ENCODE assay signal across 10 cellular contexts in genomic region chr16:57647136-57647875, GRCh38. TPM values are rescaled to one million over a fixed set of nuclear protein-coding genes. Genes with fewer than 3 reads are reported as not detected.
DNase-seq lines count a peak whose midpoint lies in the region; ATAC-seq lines count a peak whose summit lies in the region.
"Had no signal": no experiment of that assay in that cellular context is flagged by ENCODE, and none has a peak within 500 bp of the region (broad histone marks: within the 10 kb centered on the region; RNA-seq: fewer than 3 reads in every experiment).

No MANE protein-coding gene starts in this region.

- H3K36me3 ChIP-seq in SJCRH30, result no peaks in the 10 kb centered on the region

- H3K4me3 Mint-ChIP-seq in activated CD4-positive, alpha-beta T cell treated with anti-CD3 and anti-CD28 coated beads, Interleukin-2, amount 10 ng/mL, durations not matched to agents 7 days and 5 days, result no peak overlapping the region
- H3K4me3 Mint-ChIP-seq in activated naive CD8-positive, alpha-beta T cell treated with anti-CD3 and anti-CD28 coated beads for 36 hours, result no peak overlapping the region

- H3K9me3 Mint-ChIP-seq in activated CD4-positive, alpha-beta T cell treated with anti-CD3 and anti-CD28 coated beads, Interleukin-2, amount 10 ng/mL, durations not matched to agents 7 days and 5 days, result no peaks in the 10 kb centered on the region
- H3K9me3 Mint-ChIP-seq in activated naive CD8-positive, alpha-beta T cell treated with anti-CD3 and anti-CD28 coated beads for 36 hours, result no peaks in the 10 kb centered on the region

- POLR2A ChIA-PET in activated CD4-positive, alpha-beta T cell treated with anti-CD3 and anti-CD28 coated beads, Interleukin-2, amount 10 ng/mL, durations not matched to agents 7 days and 5 days (lab: Charles Lee), result no interaction called here

- DNase-seq in activated CD4-positive, alpha-beta T cell treated with anti-CD3 and anti-CD28 coated beads, Interleukin-2, amount 10 ng/mL, durations not matched to agents 7 days and 5 days, result no peak
- DNase-seq in activated CD4-positive, alpha-beta T cell treated with anti-CD3 and anti-CD28 coated beads, Interleukin-2, amount 50 U/mL, for 4 hours, result no peak
- DNase-seq in activated naive CD8-positive, alpha-beta T cell treated with anti-CD3 and anti-CD28 coated beads for 36 hours, result peak; percentile 42
- DNase-seq in kidney tubule cell (ENCODE audit: low spot score) (peak; percentile 37), substantia nigra (lab: John Stamatoyannopoulos, UW) (no peak), NCI-H524 treated with DMSO at 0.1 percent for 48 hours (lab: John Stamatoyannopoulos, UW) (no peak), SJCRH30 (no peak)
- DNase-seq: foreskin melanocyte; stimulated activated CD4-positive, alpha-beta T cell treated with anti-CD3 and anti-CD28 coated beads, Interleukin-2, amount 100 ng/mL, for 24 hours had no signal

- H3K27ac ChIP-seq in substantia nigra (ENCODE audit: low read depth, low read length, poor library complexity, severe bottlenecking), result peak overlapping the region; percentile 63
- H3K27ac ChIP-seq in SJCRH30, result no peak overlapping the region

- H3K36me3 Mint-ChIP-seq in activated CD4-positive, alpha-beta T cell treated with anti-CD3 and anti-CD28 coated beads, Interleukin-2, amount 10 ng/mL, durations not matched to agents 7 days and 5 days (ENCODE audit: low read depth), result no peaks in the 10 kb centered on the region
- H3K36me3 Mint-ChIP-seq in activated naive CD8-positive, alpha-beta T cell treated with anti-CD3 and anti-CD28 coated beads for 36 hours, result no peaks in the 10 kb centered on the region

- CTCF ChIA-PET in activated CD4-positive, alpha-beta T cell treated with anti-CD3 and anti-CD28 coated beads, Interleukin-2, amount 10 ng/mL, durations not matched to agents 7 days and 5 days (lab: Charles Lee), result interaction anchor here (1.4 to 6.1 kb wide), 10 partner anchors 10 to 119 kb away, joined by 5 to 69 read pairs (median 22); partner anchors contain the start of genes ADGRG1 and KATNB1

- H3K4me1 ChIP-seq in SJCRH30, result no peaks in the 10 kb centered on the region

- H3K4me1 Mint-ChIP-seq in activated CD4-positive, alpha-beta T cell treated with anti-CD3 and anti-CD28 coated beads, Interleukin-2, amount 10 ng/mL, durations not matched to agents 7 days and 5 days, result peaks cover 43% of the 10 kb centered on the region
- H3K4me1 Mint-ChIP-seq in activated naive CD8-positive, alpha-beta T cell treated with anti-CD3 and anti-CD28 coated beads for 36 hours, result peaks cover 31% of the 10 kb centered on the region

- no peaks in the 10 kb centered on the region for H3K27me3 ChIP-seq in SJCRH30

- H3K27me3 Mint-ChIP-seq in activated CD4-positive, alpha-beta T cell treated with anti-CD3 and anti-CD28 coated beads, Interleukin-2, amount 10 ng/mL, durations not matched to agents 7 days and 5 days, result no peaks in the 10 kb centered on the region
- H3K27me3 Mint-ChIP-seq in activated naive CD8-positive, alpha-beta T cell treated with anti-CD3 and anti-CD28 coated beads for 36 hours, result no peaks in the 10 kb centered on the region

- peak overlapping the region; percentile 76 for H3K27ac Mint-ChIP-seq in activated CD4-positive, alpha-beta T cell treated with anti-CD3 and anti-CD28 coated beads, Interleukin-2, amount 10 ng/mL, durations not matched to agents 7 days and 5 days
- peak overlapping the region; percentile 81 for H3K27ac Mint-ChIP-seq in activated naive CD8-positive, alpha-beta T cell treated with anti-CD3 and anti-CD28 coated beads for 36 hours

- ATAC-seq in GM18519 (IDR thresholded peaks at IDR 0.05; ENCODE audit: low FRiP score, unreplicated experiment), result no peak

- no peaks in the 10 kb centered on the region for H3K9me3 ChIP-seq in SJCRH30 (replicated peaks)

- no peak overlapping the region for H3K4me3 ChIP-seq in SJCRH30

RNA-seq across cellular contexts. Expression of gene ADGRG1, which starts 18.9 kb away (rescaled TPM):
- total RNA-seq in activated CD4-positive, alpha-beta T cell treated with anti-CD3 and anti-CD28 coated beads, Interleukin-2, amount 10 ng/mL, durations not matched to agents 7 days and 5 days, result 1 to 10 TPM; 2.2 to 2.9 TPM
- 1 to 10 TPM; 2.8 to 3.0 TPM for total RNA-seq in activated naive CD8-positive, alpha-beta T cell treated with anti-CD3 and anti-CD28 coated beads for 36 hours
- total RNA-seq in SJCRH30 (2014; rRNA removed; shearing (Covaris generic)), result 0.32 and 0.53 TPM in 2 replicates

RNA-seq across cellular contexts. Expression of gene ADGRG3, which starts 20.8 kb away (rescaled TPM):
- not detected for total RNA-seq in activated CD4-positive, alpha-beta T cell treated with anti-CD3 and anti-CD28 coated beads, Interleukin-2, amount 10 ng/mL, durations not matched to agents 7 days and 5 days
- not detected for total RNA-seq in activated naive CD8-positive, alpha-beta T cell treated with anti-CD3 and anti-CD28 coated beads for 36 hours
- not detected in 2 replicates for total RNA-seq in SJCRH30 (2014; rRNA removed; shearing (Covaris generic))

RNA-seq across cellular contexts. Expression of gene DRC7, which starts 47.3 kb away (rescaled TPM):
- total RNA-seq in activated CD4-positive, alpha-beta T cell treated with anti-CD3 and anti-CD28 coated beads, Interleukin-2, amount 10 ng/mL, durations not matched to agents 7 days and 5 days, result not detected
- total RNA-seq in activated naive CD8-positive, alpha-beta T cell treated with anti-CD3 and anti-CD28 coated beads for 36 hours, result not detected
- total RNA-seq in SJCRH30 (2014; rRNA removed; shearing (Covaris generic)), result not detected in 2 replicates

Comparison
In these comparisons a context has a peak if more than half of its experiments do, and no peak if none do; other contexts are left out.
1. DNase-seq: peak in activated naive CD8-positive, alpha-beta T cell treated with anti-CD3 and anti-CD28 coated beads for 36 hours (single experiment) and kidney tubule cell (single experiment); none in activated CD4-positive, alpha-beta T cell treated with anti-CD3 and anti-CD28 coated beads, Interleukin-2, amount 10 ng/mL, durations not matched to agents 7 days and 5 days (single experiment), activated CD4-positive, alpha-beta T cell treated with anti-CD3 and anti-CD28 coated beads, Interleukin-2, amount 50 U/mL, for 4 hours (0 of 2), substantia nigra (0 of 49), NCI-H524 treated with DMSO at 0.1 percent for 48 hours (single experiment) and SJCRH30 (0 of 2).